ENCODE assay signal across 24 cellular contexts in genomic region chr11:67458266-67458665, GRCh38.
"Had no signal": no experiment of that assay in that cellular context is flagged by ENCODE, and none has a peak within 500 bp of the region (broad histone marks: within the 10 kb centered on the region; RNA-seq: fewer than 3 reads in every experiment).

No MANE protein-coding gene starts in this region.

- H3K4me3 Mint-ChIP-seq: activated naive CD8-positive, alpha-beta T cell; mesothelial cell of epicardium; naive thymus-derived CD4-positive, alpha-beta T cell; stimulated activated naive CD8-positive, alpha-beta T cell treated with anti-CD3 and anti-CD28 coated beads, Interleukin-15, Interleukin-2, amounts not matched to agents 100 ng/mL and 50 ng/mL, for 24 hours; type B pancreatic cell had no signal

- H3K4me2 ChIP-seq: smooth muscle cell had no signal

- H3K4me1 ChIP-seq: prostate gland, uterus had no signal

- H3K9me3 ChIP-seq: body of pancreas, pancreas, prostate gland, thoracic aorta, uterus had no signal

- H3K27me3 Mint-ChIP-seq: activated naive CD8-positive, alpha-beta T cell; stimulated activated naive CD8-positive, alpha-beta T cell treated with anti-CD3 and anti-CD28 coated beads, Interleukin-15, Interleukin-2, amounts not matched to agents 100 ng/mL and 50 ng/mL, for 24 hours; type B pancreatic cell had no signal

- H3K27ac ChIP-seq: body of pancreas, pancreas, prostate gland, thoracic aorta, uterus had no signal

- DNase-seq: activated CD4-positive, alpha-beta T cell treated with anti-CD3 and anti-CD28 coated beads for 4 hours; activated CD4-positive, alpha-beta T cell treated with anti-CD3 and anti-CD28 coated beads, Interleukin-2, amount 50 U/mL, for 48 hours; activated CD8-positive, alpha-beta memory T cell treated with anti-CD3 and anti-CD28 coated beads for 24 hours; activated effector memory CD4-positive, alpha-beta T cell treated with Interleukin-2 at 50 U/mL for 16 hours; activated naive CD4-positive, alpha-beta T cell treated with Interleukin-2 at 50 U/mL for 16 hours; anterior cingulate cortex; body of pancreas; dermis blood vessel endothelial cell; effector memory CD4-positive, alpha-beta T cell; left ventricle myocardium superior; mammary epithelial cell; naive thymus-derived CD4-positive, alpha-beta T cell; retina; stimulated activated CD4-positive, alpha-beta T cell treated with anti-CD3 and anti-CD28 coated beads, Interleukin-15, amount 100 ng/mL, for 24 hours; stimulated activated CD4-positive, alpha-beta T cell treated with anti-CD3 and anti-CD28 coated beads, Interleukin-2, amount 100 ng/mL, for 48 hours; uterus had no signal

- H3K9me3 Mint-ChIP-seq: mesothelial cell of epicardium; stimulated activated naive CD8-positive, alpha-beta T cell treated with anti-CD3 and anti-CD28 coated beads, Interleukin-15, Interleukin-2, amounts not matched to agents 100 ng/mL and 50 ng/mL, for 24 hours; type B pancreatic cell had no signal

- H3K36me3 ChIP-seq: pancreas, prostate gland, thoracic aorta, uterus had no signal

- H3K36me3 Mint-ChIP-seq: activated naive CD8-positive, alpha-beta T cell; mesothelial cell of epicardium; naive thymus-derived CD4-positive, alpha-beta T cell; type B pancreatic cell had no signal

- H3K27me3 ChIP-seq: body of pancreas, pancreas, uterus had no signal

- ATAC-seq: body of pancreas; left ventricle myocardium superior; naive thymus-derived CD4-positive, alpha-beta T cell; pancreas had no signal

- H3K27ac Mint-ChIP-seq: activated naive CD8-positive, alpha-beta T cell; mesothelial cell of epicardium; naive thymus-derived CD4-positive, alpha-beta T cell; type B pancreatic cell had no signal

- H3K4me3 ChIP-seq: body of pancreas, pancreas, prostate gland, smooth muscle cell, thoracic aorta, uterus had no signal
